In the genomic region with DNA sequence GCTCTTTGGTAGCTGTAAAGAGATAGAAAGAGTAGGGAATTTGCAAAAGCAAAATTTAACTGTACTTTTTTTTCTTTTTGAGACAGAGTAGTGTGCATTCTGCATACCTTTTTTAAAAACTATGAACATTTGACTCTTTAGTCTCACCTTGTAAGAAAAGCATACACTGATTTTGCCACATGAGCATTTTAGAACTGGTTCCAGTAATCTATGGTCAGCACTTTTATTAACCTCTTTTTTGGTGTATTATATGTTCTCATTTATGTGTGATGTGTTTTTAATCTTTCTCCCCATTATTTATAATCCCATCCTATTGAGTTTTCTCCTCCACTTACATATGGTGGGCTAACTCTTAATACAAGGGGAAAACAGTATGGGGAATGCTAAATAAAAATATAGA, we compare ENCODE assay signal across 11 cellular contexts.
"Had no signal": no experiment of that assay in that cellular context is flagged by ENCODE, and none has a peak within 500 bp of the region (broad histone marks: within the 10 kb centered on the region; RNA-seq: fewer than 3 reads in every experiment).

No MANE protein-coding gene starts in this region.

- H3K9me3 ChIP-seq: HAP-1 had no signal

- H3K27ac ChIP-seq: GM23248 had no signal

- H3K4me2 ChIP-seq: GM23338 had no signal

- H3K9ac ChIP-seq: GM23248 had no signal

- H3K4me3 ChIP-seq: GM23248, GM23338, HAP-1 had no signal

- H3K4me1 ChIP-seq: HAP-1 had no signal

- H2AFZ ChIP-seq: GM23248, GM23338 had no signal

- H3K36me3 ChIP-seq: HAP-1 had no signal

- ATAC-seq: GM23338, HCT116 had no signal

- DNase-seq: GM23248, GOT3, H7, H9, HCEC 1CT, HFFc6 had no signal

- FAIRE-seq: H1, H54 had no signal
